8 cellular contexts compared by ENCODE assay signal in the genomic region with DNA sequence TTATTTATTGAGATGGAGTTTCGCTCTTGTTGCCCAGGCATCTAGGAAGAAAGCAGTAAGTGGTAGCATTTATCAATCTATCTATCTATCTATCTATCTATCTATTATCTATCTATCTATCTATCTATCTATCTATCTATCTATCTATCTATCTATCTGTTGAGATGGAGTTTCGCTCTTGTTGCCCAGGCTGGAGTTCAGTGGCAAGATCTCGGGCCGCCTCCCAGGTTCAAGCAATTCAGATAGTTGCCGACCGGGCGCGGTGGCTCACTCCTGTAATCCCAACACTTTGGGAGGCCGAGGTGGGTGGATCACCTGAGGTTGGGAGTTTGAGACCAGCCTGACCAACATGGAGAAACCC. TPM values are rescaled to one million over a fixed set of nuclear protein-coding genes. Genes with fewer than 3 reads are reported as not detected.
DNase-seq lines count a peak whose midpoint lies in the region; TF ChIP-seq lines count a peak whose summit lies in the region.
"Not testable (repeated sequence)": the region's sequence is repeated elsewhere in the genome, so short reads cannot be mapped to it uniquely, and the experiment has no call there.

No MANE protein-coding gene starts in this region.

- H3K9ac ChIP-seq in iPS-20b (ENCODE audit: low read depth, low read length), result not testable (repeated sequence)

- H3K4me1 Mint-ChIP-seq in CD14-positive monocyte, result peaks cover 15% of the 10 kb centered on the region
- peaks cover 17% of the 10 kb centered on the region for H3K4me1 Mint-ChIP-seq in activated naive CD4-positive, alpha-beta T cell treated with anti-CD3 and anti-CD28 coated beads for 36 hours (ENCODE audit: low read depth)

- not testable (repeated sequence) for H3K27ac ChIP-seq in SJCRH30; iPS-20b (ENCODE audit: low read length); osteoblast (ENCODE audit: low read depth, low read length)
- H3K27ac ChIP-seq in coronary artery (peak overlapping the region; percentile 85 to 90), testis (peak overlapping the region in 1 of 2 donors; percentile 60)

- H3K4me3 Mint-ChIP-seq in CD14-positive monocyte, result peak overlapping the region; percentile 80 to 95
- peak overlapping the region; percentile 93 for H3K4me3 Mint-ChIP-seq in activated naive CD4-positive, alpha-beta T cell treated with anti-CD3 and anti-CD28 coated beads for 36 hours

- peaks cover 15 to 28% of the 10 kb centered on the region in 2 donors for H3K36me3 Mint-ChIP-seq in CD14-positive monocyte
- peaks cover 10% of the 10 kb centered on the region for H3K36me3 Mint-ChIP-seq in activated naive CD4-positive, alpha-beta T cell treated with anti-CD3 and anti-CD28 coated beads for 36 hours (ENCODE audit: low read depth)

- not testable (repeated sequence) for H3K4me1 ChIP-seq in SJCRH30; osteoblast (ENCODE audit: insufficient read depth, low read length)
- H3K4me1 ChIP-seq in iPS-20b (ENCODE audit: insufficient read depth, low read length), result peaks cover 15% of the 10 kb centered on the region
- H3K4me1 ChIP-seq in testis, result peaks cover 10% of the 10 kb centered on the region

- not testable (repeated sequence) for H3K27me3 Mint-ChIP-seq in CD14-positive monocyte (ENCODE audit: low read depth in 3 of 3); activated naive CD4-positive, alpha-beta T cell treated with anti-CD3 and anti-CD28 coated beads for 36 hours (ENCODE audit: low read depth)

- peak overlapping the region; percentile 47 for H3K4me3 ChIP-seq in Jurkat, Clone E6-1 (ENCODE audit: low read length)
- peak overlapping the region; percentile 95 for H3K4me3 ChIP-seq in SJCRH30
- H3K4me3 ChIP-seq in coronary artery, result peak overlapping the region; percentile 90
- peak overlapping the region; percentile 42; the same call in 1 of the 2 replicates for H3K4me3 ChIP-seq in iPS-20b (ENCODE audit: low read length)
- H3K4me3 ChIP-seq in osteoblast (ENCODE audit: insufficient read depth, low read length), result peak overlapping the region; percentile 98
- peak overlapping the region; percentile 60 to 78 for H3K4me3 ChIP-seq in testis

- not testable (repeated sequence) for DNase-seq in CD14-positive monocyte (ENCODE audit: low spot score); Jurkat, Clone E6-1 (ENCODE audit: low read depth, low spot score); SJCRH30; activated naive CD4-positive, alpha-beta T cell treated with anti-CD3 and anti-CD28 coated beads for 36 hours; coronary artery (ENCODE audit: low spot score); osteoblast (ENCODE audit: insufficient read length, low spot score, missing footprints); testis

- not testable (repeated sequence) for TF ChIP-seq POLR2A in testis (IDR thresholded peaks at IDR 0.05)

- H3K9me3 ChIP-seq in SJCRH30 (replicated peaks); iPS-20b (ENCODE audit: insufficient read depth, low read depth, low read length); osteoblast (ENCODE audit: low read depth, low read length); testis: not testable (repeated sequence)

- peak overlapping the region; percentile 95 for H3K4me2 ChIP-seq in osteoblast (ENCODE audit: insufficient read depth, low read length)

- WGBS in testis, 2 donors, result 26 to 33% methylated on average over 9 of the region's 9 CpGs

- not testable (repeated sequence) for TF ChIP-seq CTCF in CD14-positive monocyte (IDR thresholded peaks at IDR 0.05); coronary artery (IDR thresholded peaks at IDR 0.05); osteoblast (IDR thresholded peaks at IDR 0.05; ENCODE audit: extremely low read depth, low read depth, low read length); testis (IDR thresholded peaks at IDR 0.05)

- not testable (repeated sequence) for H3K9me3 Mint-ChIP-seq in CD14-positive monocyte; activated naive CD4-positive, alpha-beta T cell treated with anti-CD3 and anti-CD28 coated beads for 36 hours

- not testable (repeated sequence) for H3K36me3 ChIP-seq in SJCRH30; testis (ENCODE audit: low read depth, missing control alignments)
- H3K36me3 ChIP-seq in iPS-20b (ENCODE audit: insufficient read depth, low read depth, low read length), result peaks cover 27% of the 10 kb centered on the region
- H3K36me3 ChIP-seq in osteoblast (ENCODE audit: insufficient read depth, low read length), result peaks cover 12% of the 10 kb centered on the region

- intact Hi-C loops in CD14-positive monocyte (cut with micrococcal nuclease), result loop anchor here in 1 of 2 donors (1.0 kb wide), 1 partner anchor 26 kb away; the partner anchor contains the start of gene TMEM179B
- intact Hi-C loops in activated naive CD4-positive, alpha-beta T cell treated with anti-CD3 and anti-CD28 coated beads for 36 hours (cut with micrococcal nuclease), result loop anchor here (1.0 to 2.0 kb wide), 7 partner anchors 8 to 170 kb away; partner anchors contain the start of genes HNRNPUL2, SLC3A2, TAF6L and TMEM179B
- intact Hi-C loops in testis (cut with DNase I; ENCODE audit: low total_unique reads), result not testable (repeated sequence)

- H2AFZ ChIP-seq in osteoblast (ENCODE audit: low read length), result peak overlapping the region; percentile 35

- not testable (repeated sequence) for H3K27me3 ChIP-seq in SJCRH30; iPS-20b (ENCODE audit: insufficient read depth, low read length); osteoblast (ENCODE audit: insufficient read depth, low read length); testis

- peak overlapping the region; percentile 41 to 90 (median 80) for H3K27ac Mint-ChIP-seq in CD14-positive monocyte
- H3K27ac Mint-ChIP-seq in activated naive CD4-positive, alpha-beta T cell treated with anti-CD3 and anti-CD28 coated beads for 36 hours, result peak overlapping the region; percentile 73

- H4K20me1 ChIP-seq in osteoblast (ENCODE audit: insufficient read depth, low read length), result not testable (repeated sequence)

- H3K79me2 ChIP-seq in osteoblast (ENCODE audit: insufficient read depth, low read length), result peaks cover 16% of the 10 kb centered on the region

- CTCF ChIA-PET in activated naive CD4-positive, alpha-beta T cell treated with anti-CD3 and anti-CD28 coated beads for 36 hours (lab: Charles Lee), result interaction anchor here (0.8 to 1.5 kb wide), 2 partner anchors 9 to 25 kb away, joined by 3 to 7 read pairs; no protein-coding TSS in a partner anchor

RNA-seq across cellular contexts. Expression of gene POLR2G, which starts 0.5 kb away (rescaled TPM):
- polyA plus RNA-seq in CD14-positive monocyte (100 to 1,000 TPM; 231 to 243 TPM), testis (ENCODE audit: insufficient read depth, low read depth, low replicate concordance) (78.6 TPM)
- 274 TPM for polyA plus RNA-seq in Jurkat, Clone E6-1 (2012; ENCODE audit: insufficient read depth, insufficient read length)
- total RNA-seq in SJCRH30 (2014; rRNA removed; shearing (Covaris generic)), result 74.1 and 88.0 TPM in 2 replicates
- 100 to 1,000 TPM; 131 to 135 TPM for total RNA-seq in activated naive CD4-positive, alpha-beta T cell treated with anti-CD3 and anti-CD28 coated beads for 36 hours
- total RNA-seq in osteoblast (48.3 and 57.9 TPM in 2 replicates), testis (10 to 100 TPM; 48.1 to 71.2 TPM)

RNA-seq across cellular contexts. Expression of gene ZBTB3, which starts 6.9 kb away (rescaled TPM):
- polyA plus RNA-seq in CD14-positive monocyte, result 1 to 10 TPM; 1.7 to 2.0 TPM
- polyA plus RNA-seq in Jurkat, Clone E6-1 (2012; ENCODE audit: insufficient read depth, insufficient read length), result 3.2 TPM
- 5.2 and 7.6 TPM in 2 replicates for total RNA-seq in SJCRH30 (2014; rRNA removed; shearing (Covaris generic))
- 10 to 100 TPM; 12.1 to 13.5 TPM for total RNA-seq in activated naive CD4-positive, alpha-beta T cell treated with anti-CD3 and anti-CD28 coated beads for 36 hours
- 13.0 TPM in 2 replicates for total RNA-seq in osteoblast
- total RNA-seq in testis, result 10 to 100 TPM; 14.0 to 17.4 TPM
- 6.7 TPM for polyA plus RNA-seq in testis (ENCODE audit: insufficient read depth, low read depth, low replicate concordance)

RNA-seq across cellular contexts. Expression of gene TAF6L, which starts 10.3 kb away (rescaled TPM):
- 1 to 10 TPM; 5.1 to 5.3 TPM for polyA plus RNA-seq in CD14-positive monocyte
- polyA plus RNA-seq in Jurkat, Clone E6-1 (2012; ENCODE audit: insufficient read depth, insufficient read length), result 36.2 TPM
- total RNA-seq in SJCRH30 (2014; rRNA removed; shearing (Covaris generic)), result 17.3 and 22.2 TPM in 2 replicates
- total RNA-seq in activated naive CD4-positive, alpha-beta T cell treated with anti-CD3 and anti-CD28 coated beads for 36 hours, result 10 to 100 TPM in 1 of 2 experiments, 1 to 10 TPM in 1; 8.9 to 10.5 TPM
- total RNA-seq in osteoblast, result 21.2 and 22.1 TPM in 2 replicates
- 10 to 100 TPM; 22.4 to 32.0 TPM for total RNA-seq in testis
- 13.6 TPM for polyA plus RNA-seq in testis (ENCODE audit: insufficient read depth, low read depth, low replicate concordance)

RNA-seq across cellular contexts. Expression of gene TMEM179B, which starts 26.4 kb away (rescaled TPM):
- polyA plus RNA-seq in CD14-positive monocyte (100 to 1,000 TPM; 220 to 236 TPM), testis (ENCODE audit: insufficient read depth, low read depth, low replicate concordance) (87.0 TPM)
- 60.9 TPM for polyA plus RNA-seq in Jurkat, Clone E6-1 (2012; ENCODE audit: insufficient read depth, insufficient read length)
- total RNA-seq in SJCRH30 (2014; rRNA removed; shearing (Covaris generic)), result 27.6 and 31.9 TPM in 2 replicates
- total RNA-seq in activated naive CD4-positive, alpha-beta T cell treated with anti-CD3 and anti-CD28 coated beads for 36 hours, result 10 to 100 TPM; 13.9 to 15.2 TPM
- total RNA-seq in osteoblast (37.4 and 51.4 TPM in 2 replicates), testis (100 to 1,000 TPM; 119 to 124 TPM)

RNA-seq across cellular contexts. Expression of gene TMEM223, which starts 31.0 kb away (rescaled TPM):
- 10 to 100 TPM; 19.6 to 20.4 TPM for polyA plus RNA-seq in CD14-positive monocyte
- polyA plus RNA-seq in Jurkat, Clone E6-1 (2012; ENCODE audit: insufficient read depth, insufficient read length), result 28.9 TPM
- total RNA-seq in SJCRH30 (2014; rRNA removed; shearing (Covaris generic)), result 13.3 and 18.3 TPM in 2 replicates
- total RNA-seq in activated naive CD4-positive, alpha-beta T cell treated with anti-CD3 and anti-CD28 coated beads for 36 hours, result 1 to 10 TPM; 7.0 to 7.7 TPM
- 9.0 and 11.5 TPM in 2 replicates for total RNA-seq in osteoblast
- total RNA-seq in testis, result 10 to 100 TPM; 24.1 to 25.5 TPM
- polyA plus RNA-seq in testis (ENCODE audit: insufficient read depth, low read depth, low replicate concordance), result 11.5 TPM

Comparison
In these comparisons a context has a peak if more than half of its experiments do, and no peak if none do; other contexts are left out.
1. H3K4me3 ChIP-seq: peak in every context shown above with its lines; median percentile 98 in osteoblast; 95 in SJCRH30; 90 in coronary artery; 69 in testis; 47 in Jurkat, Clone E6-1; 42 in iPS-20b.